In genomic region chr3:176840604-176841287, GRCh38 we compare ENCODE assay signal across 25 cellular contexts.
"Had no signal": no experiment of that assay in that cellular context is flagged by ENCODE, and none has a peak within 500 bp of the region (broad histone marks: within the 10 kb centered on the region; RNA-seq: fewer than 3 reads in every experiment).

No MANE protein-coding gene starts in this region.

- ATAC-seq: gastrocnemius medialis; left lobe of liver; mucosa of descending colon; naive thymus-derived CD8-positive, alpha-beta T cell; right cardiac atrium; stimulated activated naive B cell treated with anti-CD40 and anti-IgM and Interleukin-4, amounts not matched to agents 10 μg/mL and 1 μg/mL and 100 μg/mL, for 72 hours had no signal

- H3K9me3 Mint-ChIP-seq: memory B cell; naive thymus-derived CD8-positive, alpha-beta T cell; stimulated activated naive CD8-positive, alpha-beta T cell treated with anti-CD3 and anti-CD28 coated beads, Interleukin-15, Interleukin-2, amounts not matched to agents 100 ng/mL and 50 ng/mL, for 24 hours had no signal

- H3K27ac Mint-ChIP-seq: memory B cell; mesothelial cell of epicardium; stimulated activated naive B cell treated with anti-CD40 and anti-IgM and Interleukin-4, amounts not matched to agents 10 μg/mL and 1 μg/mL and 100 μg/mL, for 72 hours; stimulated activated naive CD8-positive, alpha-beta T cell treated with anti-CD3 and anti-CD28 coated beads, Interleukin-15, Interleukin-2, amounts not matched to agents 100 ng/mL and 50 ng/mL, for 24 hours had no signal

- H3K27me3 ChIP-seq: dorsolateral prefrontal cortex, gastrocnemius medialis, ovary, sigmoid colon, spleen, tibial nerve, upper lobe of left lung had no signal

- DNase-seq: dorsolateral prefrontal cortex; effector CD4-positive, alpha-beta T cell; gastrocnemius medialis; head of caudate nucleus; kidney; mucosa of descending colon; naive thymus-derived CD8-positive, alpha-beta T cell; occipital lobe; ovary; posterior cingulate gyrus; psoas muscle; right cardiac atrium; sigmoid colon; spleen; stimulated activated CD4-positive, alpha-beta T cell treated with anti-CD3 and anti-CD28 coated beads, Interleukin-4, amount 100 ng/mL, for 4 hours; stimulated activated naive B cell treated with anti-CD40 and anti-IgM and Interleukin-4, amounts not matched to agents 10 μg/mL and 1 μg/mL and 100 μg/mL, for 72 hours; upper lobe of left lung had no signal

- H3K9me3 ChIP-seq: gastrocnemius medialis, mucosa of descending colon, ovary, psoas muscle, sigmoid colon, spleen, thoracic aorta, tibial nerve, upper lobe of left lung had no signal

- H3K36me3 ChIP-seq: gastrocnemius medialis, ovary, sigmoid colon, spleen, thoracic aorta, tibial nerve, upper lobe of left lung had no signal

- H3K4me1 Mint-ChIP-seq: memory B cell; mesothelial cell of epicardium; naive thymus-derived CD8-positive, alpha-beta T cell; stimulated activated naive B cell treated with anti-CD40 and anti-IgM and Interleukin-4, amounts not matched to agents 10 μg/mL and 1 μg/mL and 100 μg/mL, for 72 hours had no signal

- H3K4me1 ChIP-seq: gastrocnemius medialis, sigmoid colon, spleen, tibial nerve, upper lobe of left lung had no signal

- H3K36me3 Mint-ChIP-seq: memory B cell; mesothelial cell of epicardium; naive thymus-derived CD8-positive, alpha-beta T cell; stimulated activated naive B cell treated with anti-CD40 and anti-IgM and Interleukin-4, amounts not matched to agents 10 μg/mL and 1 μg/mL and 100 μg/mL, for 72 hours had no signal

- H3K27ac ChIP-seq: dorsolateral prefrontal cortex, gastrocnemius medialis, ovary, psoas muscle, sigmoid colon, skin epidermis, spleen, thoracic aorta, tibial nerve, upper lobe of left lung had no signal

- H3K4me3 Mint-ChIP-seq: memory B cell; mesothelial cell of epicardium; naive thymus-derived CD8-positive, alpha-beta T cell; stimulated activated naive B cell treated with anti-CD40 and anti-IgM and Interleukin-4, amounts not matched to agents 10 μg/mL and 1 μg/mL and 100 μg/mL, for 72 hours; stimulated activated naive CD8-positive, alpha-beta T cell treated with anti-CD3 and anti-CD28 coated beads, Interleukin-15, Interleukin-2, amounts not matched to agents 100 ng/mL and 50 ng/mL, for 24 hours had no signal

- H3K4me3 ChIP-seq: dorsolateral prefrontal cortex, gastrocnemius medialis, lung, mucosa of descending colon, ovary, psoas muscle, sigmoid colon, skin epidermis, spleen, thoracic aorta, tibial nerve, upper lobe of left lung had no signal
